In the genomic region with DNA sequence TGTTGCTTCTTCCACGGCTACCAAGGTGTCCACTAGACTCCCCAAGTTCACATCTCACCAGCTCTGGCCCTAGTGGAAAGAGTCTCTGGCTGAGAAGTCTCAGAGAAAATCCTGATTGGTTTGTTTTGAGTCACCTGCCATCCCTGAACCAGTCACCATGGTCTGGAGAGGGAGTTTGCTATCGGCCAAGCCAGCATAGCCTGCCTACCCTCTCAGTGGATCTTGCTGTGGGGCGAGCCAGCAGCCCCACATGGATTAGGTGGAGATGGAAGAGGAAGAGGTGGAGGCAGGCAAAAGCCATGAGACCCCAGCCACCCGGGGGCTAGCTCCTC, we compare ENCODE assay signal across 15 cellular contexts. TPM values are rescaled to one million over a fixed set of nuclear protein-coding genes. Genes with fewer than 3 reads are reported as not detected.
DNase-seq lines count a peak whose midpoint lies in the region; ATAC-seq, FAIRE-seq and TF ChIP-seq lines count a peak whose summit lies in the region.
"Had no signal": no experiment of that assay in that cellular context is flagged by ENCODE, and none has a peak within 500 bp of the region (broad histone marks: within the 10 kb centered on the region; RNA-seq: fewer than 3 reads in every experiment).

No MANE protein-coding gene starts in this region.

- no peak overlapping the region for H3K4me3 ChIP-seq in left ventricle myocardium inferior
- H3K4me3 ChIP-seq in endothelial cell of umbilical vein (replicated peaks in 1 of 3; ENCODE audit: insufficient read depth in 1 of 3, low read depth in 1 of 3, low read length in 3 of 3), result no peak overlapping the region
- H3K4me3 ChIP-seq in neural progenitor cell, result no peak overlapping the region
- H3K4me3 ChIP-seq in vagina, result peak overlapping the region in 1 of 2 donors; percentile 18
- no peak overlapping the region for H3K4me3 ChIP-seq in WERI-Rb-1 (ENCODE audit: low read depth, low read length)
- H3K4me3 ChIP-seq: SK-N-MC had no signal

- POLR2A ChIA-PET in endothelial cell of umbilical vein (lab: Charles Lee), result no interaction called here

- H3K79me2 ChIP-seq in endothelial cell of umbilical vein (ENCODE audit: control insufficient read depth, insufficient read depth, low read length) (no peaks in the 10 kb centered on the region), neural progenitor cell (ENCODE audit: low read depth) (no peaks in the 10 kb centered on the region)

- H3K4me1 Mint-ChIP-seq in neural progenitor cell, result peaks cover 8% of the 10 kb centered on the region

- H3K9me1 ChIP-seq in endothelial cell of umbilical vein (replicated peaks; ENCODE audit: control insufficient read depth, extremely low read depth, insufficient read depth, low read length), result no peaks in the 10 kb centered on the region

- peak overlapping the region; percentile 81 for H3K27ac ChIP-seq in left ventricle myocardium inferior (replicated peaks)
- H3K27ac ChIP-seq in endothelial cell of umbilical vein (ENCODE audit: insufficient read depth, low read depth, low read length), result no peak overlapping the region
- no peak overlapping the region for H3K27ac ChIP-seq in neural progenitor cell
- peak overlapping the region; percentile 74 for H3K27ac ChIP-seq in vagina
- no peak overlapping the region for H3K27ac ChIP-seq in WERI-Rb-1
- H3K27ac ChIP-seq: SK-N-MC had no signal

- ATAC-seq in left ventricle myocardium superior (no peak), HG03280 (IDR thresholded peaks at IDR 0.05; ENCODE audit: unreplicated experiment) (no peak)

- CTCF ChIA-PET in endothelial cell of umbilical vein (lab: Charles Lee), result interaction anchor here (1.3 kb wide), 1 partner anchor 8 kb away, joined by 4 read pairs; no protein-coding TSS in a partner anchor

- no peak for TF ChIP-seq POLR2A in endothelial cell of umbilical vein (IDR thresholded peaks at IDR 0.05; ENCODE audit: low read depth, low read length)
- no peak for TF ChIP-seq POLR2A in vagina (IDR thresholded peaks at IDR 0.05)

- H3K9me3 Mint-ChIP-seq in neural progenitor cell, result no peaks in the 10 kb centered on the region
- H3K9me3 Mint-ChIP-seq: type B pancreatic cell had no signal

- H3K4me2 ChIP-seq in endothelial cell of umbilical vein (ENCODE audit: insufficient read depth, low read length) (no peak overlapping the region), neural progenitor cell (no peak overlapping the region)

- BruUV-seq in endothelial cell of umbilical vein (replicated peaks; lab: Mats Ljungman, UMichigan), result TSS peak; percentile 95

- TF ChIP-seq CTCF in left ventricle myocardium inferior (IDR thresholded peaks at IDR 0.05; ENCODE audit: borderline replicate concordance) (no peak), endothelial cell of umbilical vein (IDR thresholded peaks at IDR 0.05; ENCODE audit: extremely low read depth in 1 of 2, insufficient read depth in 1 of 2, low read depth in 1 of 2, low read length in 2 of 2) (no peak), neural progenitor cell (IDR thresholded peaks at IDR 0.05) (no peak), vagina (IDR thresholded peaks at IDR 0.05) (no peak), WERI-Rb-1 (IDR thresholded peaks at IDR 0.05; ENCODE audit: low read depth, low read length) (no peak)

- H2AFZ ChIP-seq in endothelial cell of umbilical vein (ENCODE audit: low read depth, low read length) (peak overlapping the region; percentile 84), neural progenitor cell (replicated peaks) (peak overlapping the region; percentile 79)

- H4K20me1 ChIP-seq in endothelial cell of umbilical vein (replicated peaks; ENCODE audit: control insufficient read depth, extremely low read depth, insufficient read depth, low read length), result no peaks in the 10 kb centered on the region
- H4K20me1 ChIP-seq in neural progenitor cell (ENCODE audit: low read depth), result no peaks in the 10 kb centered on the region

- H3K9ac ChIP-seq in endothelial cell of umbilical vein (replicated peaks; ENCODE audit: extremely low read depth, insufficient read depth, low read length) (no peak overlapping the region), neural progenitor cell (no peak overlapping the region)

- DNase-seq in left ventricle myocardium inferior (no peak), left ventricle myocardium superior (no peak), endothelial cell of umbilical vein (ENCODE audit: low read depth, low spot score) (no peak), neural progenitor cell (ENCODE audit: low spot score) (no peak), vagina (ENCODE audit: extremely low spot score in 2 of 2) (no peak), WERI-Rb-1 (no peak)
- no peak for DNase-seq in stimulated activated naive CD4-positive, alpha-beta T cell (lab: John Stamatoyannopoulos, UW)
- DNase-seq: ACHN, amygdala, NCI-H1417 treated with DMSO at 0.1 percent for 48 hours, NCI-H82 had no signal

- intact Hi-C loops in left ventricle myocardium inferior (cut with micrococcal nuclease), result no loop called here
- intact Hi-C loops in left ventricle myocardium superior (cut with micrococcal nuclease), result no loop called here
- intact Hi-C loops in endothelial cell of umbilical vein (cut with micrococcal nuclease), result no loop called here
- intact Hi-C loops in vagina (cut with DNase I), result no loop called here

- no peaks in the 10 kb centered on the region for H3K36me3 ChIP-seq in left ventricle myocardium inferior
- no peaks in the 10 kb centered on the region for H3K36me3 ChIP-seq in endothelial cell of umbilical vein (ENCODE audit: control insufficient read depth in 2 of 2, extremely low read depth in 1 of 2, insufficient read depth in 2 of 2, low read length in 2 of 2)
- no peaks in the 10 kb centered on the region for H3K36me3 ChIP-seq in neural progenitor cell
- H3K36me3 ChIP-seq in vagina, result no peaks in the 10 kb centered on the region
- no peaks in the 10 kb centered on the region for H3K36me3 ChIP-seq in WERI-Rb-1

- H3K27me3 Mint-ChIP-seq in neural progenitor cell (ENCODE audit: insufficient read depth, low read depth), result peaks cover 4% of the 10 kb centered on the region
- H3K27me3 Mint-ChIP-seq: type B pancreatic cell had no signal

- H3F3A ChIP-seq in neural progenitor cell (ENCODE audit: low read depth), result no peaks in the 10 kb centered on the region

- H3K36me3 Mint-ChIP-seq in neural progenitor cell, result no peaks in the 10 kb centered on the region
- H3K36me3 Mint-ChIP-seq: type B pancreatic cell had no signal

- H3K4me3 Mint-ChIP-seq in neural progenitor cell, result no peak overlapping the region
- H3K4me3 Mint-ChIP-seq: type B pancreatic cell had no signal

- H3K4me1 ChIP-seq in left ventricle myocardium inferior (peaks cover 36% of the 10 kb centered on the region), endothelial cell of umbilical vein (ENCODE audit: control insufficient read depth, extremely low read depth, insufficient read depth, low read length) (peaks cover 27% of the 10 kb centered on the region), neural progenitor cell (no peaks in the 10 kb centered on the region), vagina (peaks cover 21% of the 10 kb centered on the region)

- H3K27me3 ChIP-seq in left ventricle myocardium inferior (ENCODE audit: low read depth), result no peaks in the 10 kb centered on the region
- no peaks in the 10 kb centered on the region for H3K27me3 ChIP-seq in endothelial cell of umbilical vein (ENCODE audit: control insufficient read depth in 2 of 2, insufficient read depth in 2 of 2, low read length in 2 of 2)
- no peaks in the 10 kb centered on the region for H3K27me3 ChIP-seq in neural progenitor cell
- H3K27me3 ChIP-seq in vagina, result no peaks in the 10 kb centered on the region
- H3K27me3 ChIP-seq in WERI-Rb-1 (ENCODE audit: insufficient read depth, low read depth, severe bottlenecking), result no peaks in the 10 kb centered on the region

- FAIRE-seq in endothelial cell of umbilical vein (lab: Jason Lieb, UNC), result no peak
- FAIRE-seq: endometrium had no signal

- H3K9me3 ChIP-seq in left ventricle myocardium inferior (replicated peaks) (no peaks in the 10 kb centered on the region), endothelial cell of umbilical vein (replicated peaks; ENCODE audit: control insufficient read depth, insufficient read depth, low read length) (no peaks in the 10 kb centered on the region), neural progenitor cell (ENCODE audit: low read depth) (no peaks in the 10 kb centered on the region), vagina (no peaks in the 10 kb centered on the region), WERI-Rb-1 (ENCODE audit: severe bottlenecking) (no peaks in the 10 kb centered on the region)

- peak overlapping the region; percentile 53 for H3K27ac Mint-ChIP-seq in neural progenitor cell

- dilution Hi-C loops in endothelial cell of umbilical vein (cut with MboI; ENCODE audit: extremely low pct_ligation_motif_present, low sequenced_read_pairs), result no loop called here

TF ChIP-seq in endothelial cell of umbilical vein, 7 proteins besides CTCF, POLR2A, EP300 and RAD21:
- TF ChIP-seq FOS (IDR thresholded peaks at IDR 0.05; ENCODE audit: borderline replicate concordance, insufficient read depth, low read length), result no peak
- no peak for TF ChIP-seq EZH2 (IDR thresholded peaks at IDR 0.05; ENCODE audit: borderline replicate concordance, low read depth, low read length, severe bottlenecking)
- TF ChIP-seq GATA2 (IDR thresholded peaks at IDR 0.05; ENCODE audit: insufficient read depth, insufficient read length, low read depth, low read length), result no peak
- no peak for TF ChIP-seq MYC (IDR thresholded peaks at IDR 0.05; ENCODE audit: low read depth, low read length)
- no peak for TF ChIP-seq POLR2AphosphoS5 (IDR thresholded peaks at IDR 0.05; ENCODE audit: insufficient read depth, low read depth, low read length)
- no peak for TF ChIP-seq JUN (IDR thresholded peaks at IDR 0.05; ENCODE audit: borderline replicate concordance, insufficient read depth, insufficient read length, low read depth)
- TF ChIP-seq MAX (IDR thresholded peaks at IDR 0.05; ENCODE audit: insufficient read depth, insufficient read length), result no peak

RNA-seq across cellular contexts. Expression of gene FLNB, which starts 48.1 kb away (rescaled TPM):
- total RNA-seq in left ventricle myocardium inferior (34.8 TPM), left ventricle myocardium superior (33.7 TPM), endothelial cell of umbilical vein (595 and 670 TPM in 2 replicates), neural progenitor cell (ENCODE audit: low replicate concordance) (32.0 and 54.9 TPM in 2 replicates), vagina (147 TPM)
- polyA plus RNA-seq in endothelial cell of umbilical vein, result 479 and 516 TPM in 2 replicates
- polyA plus RNA-seq in endothelial cell of umbilical vein (2011; cell fraction: cytosol; rRNA removed), result 267 and 270 TPM in 2 replicates
- 3,546 and 4,297 TPM in 2 replicates for polyA plus RNA-seq in endothelial cell of umbilical vein (2011; cell fraction: nucleus; rRNA removed)
- polyA plus RNA-seq in endothelial cell of umbilical vein (2012), result 427 and 466 TPM in 2 replicates
- polyA minus RNA-seq in endothelial cell of umbilical vein, result 1,506 and 1,741 TPM in 2 replicates
- polyA minus RNA-seq in endothelial cell of umbilical vein (2011; cell fraction: cytosol; rRNA and poly(A)+ RNA removed), result 139 TPM
- 3,042 and 3,714 TPM in 2 replicates for polyA minus RNA-seq in endothelial cell of umbilical vein (2011; cell fraction: nucleus; rRNA and poly(A)+ RNA removed)

Comparison
In these comparisons a context has a peak if more than half of its experiments do, and no peak if none do; other contexts are left out.
1. H3K27ac ChIP-seq: peak in left ventricle myocardium inferior (single experiment) and vagina (single experiment); none in endothelial cell of umbilical vein (single experiment), neural progenitor cell (single experiment) and WERI-Rb-1 (single experiment).